8 cellular contexts compared by ENCODE assay signal in the genomic region with DNA sequence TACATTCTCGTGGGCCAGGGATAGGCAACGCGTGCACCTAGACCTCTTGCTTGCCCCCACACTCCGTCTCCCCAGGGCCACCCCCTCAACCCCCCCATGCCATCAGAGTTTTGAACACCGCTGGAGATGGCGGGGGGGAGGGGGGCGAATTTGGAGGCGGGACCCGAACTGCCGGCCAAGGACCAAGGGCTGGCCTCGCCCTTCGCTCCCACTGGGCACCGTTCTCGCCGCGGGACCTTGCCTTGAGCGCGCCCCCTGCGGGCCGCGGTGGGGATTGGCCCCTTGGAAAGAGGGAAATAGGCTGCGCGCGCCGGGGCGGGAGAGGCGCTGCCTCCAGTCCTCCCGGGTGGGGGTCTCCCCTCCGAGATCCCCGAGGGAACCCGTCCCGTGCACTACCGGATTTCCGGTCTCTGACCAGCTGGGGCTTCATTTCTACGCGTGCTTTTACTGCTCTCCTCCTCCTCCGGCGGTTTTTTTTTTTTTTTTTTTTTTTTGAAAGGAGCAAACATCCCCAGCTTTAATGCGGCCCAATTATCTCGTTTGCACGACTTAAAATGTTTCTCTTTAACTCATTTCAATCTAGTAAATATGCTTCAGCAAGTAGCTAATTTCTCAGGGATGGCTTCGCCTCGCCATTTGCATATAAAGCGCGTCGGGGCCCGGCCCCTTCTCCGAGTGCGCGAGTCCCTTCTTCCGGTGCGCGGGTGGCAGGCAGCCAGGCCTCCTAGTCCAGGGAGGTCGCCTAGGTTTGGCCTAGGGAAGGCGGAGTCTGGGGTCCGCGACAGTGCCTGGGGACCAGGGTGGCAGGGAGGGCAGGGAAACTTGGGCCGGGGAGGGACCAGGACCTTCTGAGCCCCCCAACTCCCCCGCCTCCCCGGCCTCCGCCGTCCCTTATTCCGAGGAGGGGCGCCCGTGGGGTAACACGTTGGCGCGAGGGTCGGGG. TPM values are rescaled to one million over a fixed set of nuclear protein-coding genes. Genes with fewer than 3 reads are reported as not detected.
DNase-seq lines count a peak whose midpoint lies in the region; ATAC-seq, FAIRE-seq and TF ChIP-seq lines count a peak whose summit lies in the region.

No MANE protein-coding gene starts in this region.

- H3K79me2 ChIP-seq in GM23338 (replicated peaks; ENCODE audit: insufficient read depth) (no peaks in the 10 kb centered on the region), OCI-LY7 (ENCODE audit: insufficient read depth, low read depth, low read length) (no peaks in the 10 kb centered on the region)

- BruUV-seq in OCI-LY7 (replicated peaks; lab: Mats Ljungman, UMichigan): no TSS peak

- peaks cover 63% of the 10 kb centered on the region for H3K27me3 Mint-ChIP-seq in GM23338 (ENCODE audit: insufficient read depth, low read depth, poor library complexity)
- peaks cover 94% of the 10 kb centered on the region for H3K27me3 Mint-ChIP-seq in central memory CD8-positive, alpha-beta T cell

- H3K27ac ChIP-seq in GM23338 (ENCODE audit: low read depth) (no peak overlapping the region), OCI-LY7 (ENCODE audit: low read depth, low read length, poor library complexity, severe bottlenecking) (no peak overlapping the region), kidney (ENCODE audit: low read depth in 2 of 2, low read length in 2 of 2) (no peak overlapping the region)

- DNase-seq in Ammon's horn (ENCODE audit: low spot score) (peak; percentile 13), GM23338 (ENCODE audit: low spot score) (peak; percentile 85), OCI-LY7 (ENCODE audit: low spot score) (no peak), kidney (peak; percentile 79), GM12891 (ENCODE audit: insufficient read length, low spot score) (no peak)
- DNase-seq in central memory CD8-positive, alpha-beta T cell (ENCODE audit: low spot score in 2 of 2): no peak
- peak; percentile 25 for DNase-seq in stimulated activated CD4-positive, alpha-beta T cell treated with anti-CD3 and anti-CD28 coated beads, Interleukin-4, amount 100 ng/mL, for 1 hour

- FAIRE-seq in kidney (lab: Jason Lieb, UNC): no peak
- FAIRE-seq in GM12891 (lab: Jason Lieb, UNC): no peak

- peaks cover 13% of the 10 kb centered on the region; the same call in 1 of the 2 replicates for H3F3A ChIP-seq in GM23338 (replicated peaks; ENCODE audit: low read depth)

- H3K4me3 ChIP-seq in GM23338 (peak overlapping the region; percentile 56), OCI-LY7 (ENCODE audit: low read depth, low read length, poor library complexity, severe bottlenecking) (no peak overlapping the region), kidney (ENCODE audit: low read length in 2 of 2) (peak overlapping the region; percentile 41 to 42)

- peaks cover 73% of the 10 kb centered on the region for H3K27me3 ChIP-seq in GM23338 (ENCODE audit: insufficient read depth)

- H3K9me3 ChIP-seq in OCI-LY7 (ENCODE audit: low read length): no peaks in the 10 kb centered on the region
- H3K9me3 ChIP-seq in kidney (ENCODE audit: control insufficient read depth in 1 of 2, low read length in 2 of 2): no peaks in the 10 kb centered on the region

- peaks cover 3% of the 10 kb centered on the region; the same call in 1 of the 2 replicates for H4K20me1 ChIP-seq in GM23338 (replicated peaks; ENCODE audit: insufficient read depth)
- no peaks in the 10 kb centered on the region for H4K20me1 ChIP-seq in OCI-LY7 (ENCODE audit: insufficient read depth, low read length)

- POLR2A ChIA-PET in OCI-LY7 (lab: Charles Lee): no interaction called here

- no peak for TF ChIP-seq POLR2A in GM12891 (IDR thresholded peaks at IDR 0.05; ENCODE audit: low read depth, low read length)

- H3K9ac ChIP-seq in kidney (ENCODE audit: low read length in 2 of 2): no peak overlapping the region

- intact Hi-C loops in OCI-LY7 (cut with micrococcal nuclease; ENCODE audit: unreplicated experiment) (no loop called here), kidney (cut with DNase I) (loop anchor here (5.0 kb wide), 1 partner anchor 411 kb away; no protein-coding TSS in a partner anchor)

- no peak overlapping the region for H3K27ac Mint-ChIP-seq in GM23338
- no peak overlapping the region for H3K27ac Mint-ChIP-seq in central memory CD8-positive, alpha-beta T cell (ENCODE audit: low read depth)

- ATAC-seq in GM23338: peak; percentile 50
- no peak for ATAC-seq in central memory CD8-positive, alpha-beta T cell (replicated peaks; ENCODE audit: extremely low read depth, poor library complexity, severe bottlenecking)
- no peak for ATAC-seq in GM21447 (IDR thresholded peaks at IDR 0.05; ENCODE audit: unreplicated experiment)

- CTCF ChIA-PET in OCI-LY7 (lab: Charles Lee; ENCODE audit: unreplicated experiment): no interaction called here

- H3K4me3 Mint-ChIP-seq in GM23338: peak overlapping the region; percentile 75
- H3K4me3 Mint-ChIP-seq in central memory CD8-positive, alpha-beta T cell: peak overlapping the region; percentile 62

- peak overlapping the region; percentile 81 for H3K4me2 ChIP-seq in GM23338
- no peak overlapping the region for H3K4me2 ChIP-seq in OCI-LY7 (ENCODE audit: low read length)

- no peaks in the 10 kb centered on the region for H3K9me2 ChIP-seq in GM23338 (ENCODE audit: insufficient read depth)
- H3K9me2 ChIP-seq in OCI-LY7 (ENCODE audit: insufficient read depth, low read length): no peaks in the 10 kb centered on the region

- H3K4me1 Mint-ChIP-seq in GM23338: peaks cover 51% of the 10 kb centered on the region
- H3K4me1 Mint-ChIP-seq in central memory CD8-positive, alpha-beta T cell: peaks cover 5% of the 10 kb centered on the region

- H3K36me3 ChIP-seq in GM23338 (ENCODE audit: insufficient read depth) (no peaks in the 10 kb centered on the region), OCI-LY7 (ENCODE audit: insufficient read depth, low read length) (no peaks in the 10 kb centered on the region), kidney (ENCODE audit: control insufficient read depth in 1 of 2, insufficient read depth in 2 of 2, low read length in 2 of 2) (no peaks in the 10 kb centered on the region)

- no peaks in the 10 kb centered on the region for H3K36me3 Mint-ChIP-seq in GM23338 (ENCODE audit: low read depth)
- peaks cover 8% of the 10 kb centered on the region for H3K36me3 Mint-ChIP-seq in central memory CD8-positive, alpha-beta T cell (ENCODE audit: insufficient read depth)

- H3K9me3 Mint-ChIP-seq in GM23338: no peaks in the 10 kb centered on the region; the same call in 2 of the 3 replicates
- H3K9me3 Mint-ChIP-seq in central memory CD8-positive, alpha-beta T cell: no peaks in the 10 kb centered on the region

- H3K4me1 ChIP-seq in GM23338 (ENCODE audit: insufficient read depth) (peaks cover 41% of the 10 kb centered on the region), OCI-LY7 (ENCODE audit: insufficient read depth, low read length, poor library complexity, severe bottlenecking) (no peaks in the 10 kb centered on the region), kidney (ENCODE audit: control insufficient read depth in 1 of 2, insufficient read depth in 1 of 2, low read depth in 1 of 2, low read length in 2 of 2) (peaks cover 0 to 2% of the 10 kb centered on the region in 2 donors)

- TF ChIP-seq CTCF in GM23338 (conservative IDR thresholded peaks at IDR 0.05; ENCODE audit: low read depth in 2 of 2) (peak; percentile 66 to 89), OCI-LY7 (conservative IDR thresholded peaks at IDR 0.05; ENCODE audit: low read length) (peak; percentile 65), kidney (IDR thresholded peaks at IDR 0.05; ENCODE audit: borderline replicate concordance, extremely low read depth, insufficient read depth) (peak; percentile 60)

- H2AFZ ChIP-seq in GM23338: peak overlapping the region; percentile 56
- H2AFZ ChIP-seq in OCI-LY7 (ENCODE audit: low read length): no peak overlapping the region

TF ChIP-seq in GM23338, 12 proteins besides CTCF, POLR2A, EP300 and RAD21:
- TF ChIP-seq, protein P1, sequence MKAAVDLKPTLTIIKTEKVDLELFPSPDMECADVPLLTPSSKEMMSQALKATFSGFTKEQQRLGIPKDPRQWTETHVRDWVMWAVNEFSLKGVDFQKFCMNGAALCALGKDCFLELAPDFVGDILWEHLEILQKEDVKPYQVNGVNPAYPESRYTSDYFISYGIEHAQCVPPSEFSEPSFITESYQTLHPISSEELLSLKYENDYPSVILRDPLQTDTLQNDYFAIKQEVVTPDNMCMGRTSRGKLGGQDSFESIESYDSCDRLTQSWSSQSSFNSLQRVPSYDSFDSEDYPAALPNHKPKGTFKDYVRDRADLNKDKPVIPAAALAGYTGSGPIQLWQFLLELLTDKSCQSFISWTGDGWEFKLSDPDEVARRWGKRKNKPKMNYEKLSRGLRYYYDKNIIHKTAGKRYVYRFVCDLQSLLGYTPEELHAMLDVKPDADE (IDR thresholded peaks at IDR 0.05): peak; percentile 37; the same call in 1 of the 2 replicates
- no peak for TF ChIP-seq ZNF331 (CRISPR knock-in tag; IDR thresholded peaks at IDR 0.05; ENCODE audit: low read depth)
- no peak for TF ChIP-seq EZH2 (IDR thresholded peaks at IDR 0.05; ENCODE audit: low read depth, unreplicated experiment)
TF ChIP-seq in GM23338: peak in this region for 1.

TF ChIP-seq in GM12891, 5 proteins besides CTCF, POLR2A, EP300 and RAD21:
- TF ChIP-seq SPI1 (IDR thresholded peaks at IDR 0.05; ENCODE audit: low read depth, low read length): no peak
- no peak for TF ChIP-seq POU2F2 (IDR thresholded peaks at IDR 0.05; ENCODE audit: low read depth, low read length)
- TF ChIP-seq TAF1 (IDR thresholded peaks at IDR 0.05; ENCODE audit: low read depth, low read length): no peak
- TF ChIP-seq PAX5 (IDR thresholded peaks at IDR 0.05; ENCODE audit: insufficient read depth, low read length, severe bottlenecking): no peak
- no peak for TF ChIP-seq POLR2AphosphoS5 (IDR thresholded peaks at IDR 0.05; ENCODE audit: low read depth, low read length)

RNA-seq across cellular contexts. Expression of gene GBX2, which starts 10.1 kb away (rescaled TPM):
- 0.50 and 1.3 TPM in 2 replicates for total RNA-seq in GM23338 (2014; rRNA removed; shearing (Covaris generic))
- 0.87 and 0.99 TPM in 2 replicates for polyA plus RNA-seq in GM23338 (2016; fragmentation: Nextera tagmentation; extraction: Ambion mirVana)
- not detected in 2 replicates for total RNA-seq in OCI-LY7 (2014; rRNA removed; shearing (Covaris generic))
- not detected in 2 replicates for total RNA-seq in OCI-LY7 (2022)
- total RNA-seq in kidney: not detected
- not detected for polyA plus RNA-seq in kidney (ENCODE audit: insufficient read depth, low read depth, low replicate concordance)
- not detected for polyA plus RNA-seq in GM12891 (2012; ENCODE audit: low read depth, missing spikeins)

Comparison
In these comparisons a context has a peak if more than half of its experiments do, and no peak if none do; other contexts are left out.
1. DNase-seq: peak in Ammon's horn (single experiment), GM23338 (single experiment), kidney (single experiment) and stimulated activated CD4-positive, alpha-beta T cell treated with anti-CD3 and anti-CD28 coated beads, Interleukin-4, amount 100 ng/mL, for 1 hour (single experiment); none in OCI-LY7 (single experiment), central memory CD8-positive, alpha-beta T cell (0 of 2) and GM12891 (single experiment).
2. Peak in every context shown above with its lines, with median percentiles within 50 percentile points of each other: CTCF ChIP-seq.